Comparison of ENCODE assay signal across 11 cellular contexts in the genomic region with DNA sequence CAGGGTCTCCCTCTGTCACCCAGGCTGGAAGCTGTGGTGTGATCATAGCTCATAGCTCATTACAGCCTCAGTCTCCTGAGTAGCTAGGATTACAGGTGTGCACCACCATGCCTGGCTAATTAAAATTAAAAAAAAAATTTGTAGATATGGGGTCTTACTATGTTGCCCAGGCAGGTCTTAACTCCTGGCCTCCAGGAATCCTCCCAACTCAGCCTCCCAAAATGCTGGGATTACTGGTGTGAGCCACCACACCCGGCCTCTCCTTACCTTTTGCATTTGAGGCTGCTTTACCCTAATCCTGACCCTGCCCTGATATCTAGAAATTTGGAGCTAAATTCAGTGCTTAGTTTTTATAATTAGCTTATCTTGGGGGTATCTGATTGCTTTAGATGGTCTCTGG.
"Had no signal": no experiment of that assay in that cellular context is flagged by ENCODE, and none has a peak within 500 bp of the region (broad histone marks: within the 10 kb centered on the region; RNA-seq: fewer than 3 reads in every experiment).

No MANE protein-coding gene starts in this region.

- FAIRE-seq: frontal cortex had no signal

- H3K27ac Mint-ChIP-seq: activated CD8-positive, alpha-beta T cell treated with anti-CD3 and anti-CD28 coated beads, Interleukin-2, amount 10 ng/mL, durations not matched to agents 7 days and 5 days; activated naive CD4-positive, alpha-beta T cell treated with anti-CD3 and anti-CD28 coated beads, Interleukin-2, amount 10 ng/mL, durations not matched to agents 7 days and 5 days; activated T-cell treated with anti-CD3 and anti-CD28 coated beads, Interleukin-2, amount 50 U/mL, for 24 hours; mesothelial cell of epicardium; nephron progenitor cell had no signal

- H3K36me3 Mint-ChIP-seq: activated naive CD4-positive, alpha-beta T cell treated with anti-CD3 and anti-CD28 coated beads, Interleukin-2, amount 10 ng/mL, durations not matched to agents 7 days and 5 days; mesothelial cell of epicardium had no signal

- H3K4me1 ChIP-seq: breast epithelium had no signal

- H3K4me1 Mint-ChIP-seq: mesothelial cell of epicardium had no signal

- H3K27ac ChIP-seq: breast epithelium, coronary artery, skin epidermis, thoracic aorta had no signal

- H3K4me3 Mint-ChIP-seq: activated CD8-positive, alpha-beta T cell treated with anti-CD3 and anti-CD28 coated beads, Interleukin-2, amount 10 ng/mL, durations not matched to agents 7 days and 5 days; activated naive CD4-positive, alpha-beta T cell treated with anti-CD3 and anti-CD28 coated beads, Interleukin-2, amount 10 ng/mL, durations not matched to agents 7 days and 5 days; activated T-cell treated with anti-CD3 and anti-CD28 coated beads, Interleukin-2, amount 50 U/mL, for 24 hours; mesothelial cell of epicardium; nephron progenitor cell had no signal

- H3K9me3 ChIP-seq: breast epithelium, thoracic aorta had no signal

- H3K27me3 ChIP-seq: breast epithelium had no signal

- H3K36me3 ChIP-seq: breast epithelium, thoracic aorta had no signal

- H3K4me3 ChIP-seq: breast epithelium, coronary artery, lung, skin epidermis, thoracic aorta had no signal

- H3K9me3 Mint-ChIP-seq: activated naive CD4-positive, alpha-beta T cell treated with anti-CD3 and anti-CD28 coated beads, Interleukin-2, amount 10 ng/mL, durations not matched to agents 7 days and 5 days; activated T-cell treated with anti-CD3 and anti-CD28 coated beads, Interleukin-2, amount 50 U/mL, for 24 hours; mesothelial cell of epicardium; nephron progenitor cell had no signal
